In the genomic region with DNA sequence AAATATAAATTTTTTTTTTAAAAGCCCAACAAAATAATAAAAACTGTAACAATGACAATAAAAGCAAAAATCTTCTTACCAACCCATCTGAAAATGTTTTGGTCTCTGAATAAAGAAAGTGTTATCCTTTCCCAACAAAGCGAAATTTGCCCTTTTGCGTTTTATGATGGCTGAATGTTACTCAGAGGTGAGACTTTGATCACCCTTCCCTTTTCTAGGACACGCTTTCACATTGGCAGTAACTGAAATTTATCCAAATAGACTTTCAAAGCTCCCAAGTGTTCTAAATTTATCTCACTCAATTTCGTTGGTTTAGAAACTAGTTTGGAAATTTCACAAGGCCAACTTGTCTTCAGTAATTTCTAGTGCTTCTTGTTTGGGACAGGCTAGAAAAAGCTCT, we compare ENCODE assay signal across 18 cellular contexts.
"Had no signal": no experiment of that assay in that cellular context is flagged by ENCODE, and none has a peak within 500 bp of the region (broad histone marks: within the 10 kb centered on the region; RNA-seq: fewer than 3 reads in every experiment).

No MANE protein-coding gene starts in this region.

- H3K36me3 ChIP-seq: colonic mucosa, gastrocnemius medialis, heart right ventricle, thoracic aorta, uterus had no signal

- ATAC-seq: gastrocnemius medialis; heart right ventricle; left cardiac atrium; stimulated activated naive CD8-positive, alpha-beta T cell treated with anti-CD3 and anti-CD28 coated beads, Interleukin-15, amount 100 ng/mL, for 72 hours; T-helper 17 cell had no signal

- H3K79me2 ChIP-seq: parathyroid adenoma had no signal

- H3K27ac ChIP-seq: colonic mucosa, gastrocnemius medialis, heart right ventricle, parathyroid adenoma, skin epidermis, uterus had no signal

- H2AFZ ChIP-seq: parathyroid adenoma had no signal

- H3K27me3 ChIP-seq: colonic mucosa, gastrocnemius medialis, heart right ventricle, uterus had no signal

- DNase-seq: activated CD4-positive, alpha-beta memory T cell treated with anti-CD3 and anti-CD28 coated beads, Interleukin-2, amount 10 ng/mL, durations not matched to agents 7 days and 5 days; activated CD4-positive, alpha-beta T cell treated with anti-CD3 and anti-CD28 coated beads for 4 hours; activated effector memory CD4-positive, alpha-beta T cell treated with anti-CD3 and anti-CD28 coated beads, Interleukin-2, amount 50 U/mL, for 16 hours; activated T-cell treated with anti-CD3 and anti-CD28 coated beads, Interleukin-2, amount 50 U/mL, for 48 hours; amniotic stem cell; central memory CD4-positive, alpha-beta T cell; colonic mucosa; gastrocnemius medialis; heart right ventricle; left cardiac atrium; naive B cell; retina; stimulated activated naive CD8-positive, alpha-beta T cell treated with anti-CD3 and anti-CD28 coated beads, Interleukin-15, amount 100 ng/mL, for 72 hours; T-helper 17 cell; uterus had no signal

- H3K4me3 ChIP-seq: colonic mucosa, gastrocnemius medialis, heart right ventricle, skin epidermis, thoracic aorta, uterus had no signal

- H3K4me1 ChIP-seq: colonic mucosa, parathyroid adenoma had no signal

- H3K9me3 ChIP-seq: colonic mucosa, gastrocnemius medialis, thoracic aorta, uterus had no signal

- H3K9ac ChIP-seq: parathyroid adenoma had no signal
